Comparison of ENCODE assay signal across 34 cellular contexts in the genomic region with DNA sequence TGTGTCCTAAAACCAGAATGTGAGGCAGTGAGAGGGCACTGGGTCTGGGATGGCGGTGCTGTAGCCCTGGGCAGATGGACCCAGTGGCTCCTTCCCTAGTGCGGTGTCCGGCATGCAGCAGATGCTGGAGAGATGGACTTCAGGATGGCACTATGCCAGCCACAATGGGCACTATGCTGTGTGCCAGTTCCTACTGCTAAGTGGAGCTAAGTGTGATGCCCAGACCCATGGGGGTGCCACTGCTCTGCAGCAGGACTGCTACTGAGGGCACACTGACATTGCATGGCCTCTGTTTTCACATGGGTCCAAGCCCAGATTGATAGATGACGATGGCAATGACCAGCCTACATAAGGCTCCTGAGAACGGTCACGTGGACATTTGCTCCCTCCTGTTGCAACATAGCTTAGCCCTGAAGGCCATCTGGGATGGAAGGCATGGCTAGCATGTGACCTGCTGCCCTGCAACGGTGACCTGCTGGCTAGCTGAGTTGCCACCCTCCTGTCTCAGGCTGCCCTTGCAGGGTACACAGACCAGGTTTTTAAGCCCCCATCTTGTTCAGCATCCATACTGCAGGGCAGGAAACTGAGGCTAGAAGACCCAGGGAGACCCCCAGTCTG. TPM values are rescaled to one million over a fixed set of nuclear protein-coding genes. Genes with fewer than 3 reads are reported as not detected.
"Had no signal": no experiment of that assay in that cellular context is flagged by ENCODE, and none has a peak within 500 bp of the region (broad histone marks: within the 10 kb centered on the region; RNA-seq: fewer than 3 reads in every experiment).

No MANE protein-coding gene starts in this region.

- H3K27ac Mint-ChIP-seq: activated CD4-positive, alpha-beta memory T cell treated with anti-CD3 and anti-CD28 coated beads for 36 hours; activated CD4-positive, alpha-beta T cell treated with anti-CD3 and anti-CD28 coated beads, Interleukin-2, amount 10 ng/mL, durations not matched to agents 24 days and 14 days; activated naive CD4-positive, alpha-beta T cell treated with anti-CD3 and anti-CD28 coated beads, Interleukin-2, amount 50 U/mL, for 24 hours; activated naive CD8-positive, alpha-beta T cell treated with anti-CD3 and anti-CD28 coated beads, Interleukin-2, amount 50 U/mL, for 24 hours; activated T-cell treated with anti-CD3 and anti-CD28 coated beads, Interleukin-2, amount 50 U/mL, for 24 hours; immature natural killer cell; mesothelial cell of epicardium; naive B cell; stimulated activated naive B cell treated with anti-CD40 and anti-IgM and Interleukin-4, amounts not matched to agents 10 μg/mL and 1 μg/mL and 100 μg/mL, for 72 hours; T-helper 1 cell treated with Interleukin-12 subunit alpha and Interleukin-12 subunit beta and Interleukin-4 antibody, amounts not matched to agents 30 μg/mL and 1 μg/mL, for 36 hours had no signal

- H3K27me3 ChIP-seq: breast epithelium, left lung, sigmoid colon, stomach, thyroid gland had no signal

- ATAC-seq: activated naive CD8-positive, alpha-beta T cell treated with anti-CD3 and anti-CD28 coated beads, Interleukin-2, amount 50 U/mL, for 24 hours; left lung; stimulated activated naive B cell treated with anti-CD40 and anti-IgM and Interleukin-4, amounts not matched to agents 10 μg/mL and 1 μg/mL and 100 μg/mL, for 72 hours had no signal

- H3K4me1 Mint-ChIP-seq: activated CD4-positive, alpha-beta T cell treated with anti-CD3 and anti-CD28 coated beads, Interleukin-2, amount 10 ng/mL, durations not matched to agents 24 days and 14 days; activated naive CD4-positive, alpha-beta T cell treated with anti-CD3 and anti-CD28 coated beads, Interleukin-2, amount 50 U/mL, for 24 hours; activated naive CD8-positive, alpha-beta T cell treated with anti-CD3 and anti-CD28 coated beads, Interleukin-2, amount 50 U/mL, for 24 hours; immature natural killer cell; stimulated activated naive B cell treated with anti-CD40 and anti-IgM and Interleukin-4, amounts not matched to agents 10 μg/mL and 1 μg/mL and 100 μg/mL, for 72 hours had no signal

- H3K4me3 Mint-ChIP-seq: activated CD4-positive, alpha-beta memory T cell treated with anti-CD3 and anti-CD28 coated beads for 36 hours; activated CD4-positive, alpha-beta T cell treated with anti-CD3 and anti-CD28 coated beads, Interleukin-2, amount 10 ng/mL, durations not matched to agents 24 days and 14 days; activated naive CD4-positive, alpha-beta T cell treated with anti-CD3 and anti-CD28 coated beads, Interleukin-2, amount 50 U/mL, for 24 hours; activated naive CD8-positive, alpha-beta T cell treated with anti-CD3 and anti-CD28 coated beads, Interleukin-2, amount 50 U/mL, for 24 hours; activated T-cell treated with anti-CD3 and anti-CD28 coated beads, Interleukin-2, amount 50 U/mL, for 24 hours; immature natural killer cell; mesothelial cell of epicardium; naive B cell; stimulated activated naive B cell treated with anti-CD40 and anti-IgM and Interleukin-4, amounts not matched to agents 10 μg/mL and 1 μg/mL and 100 μg/mL, for 72 hours; T-helper 1 cell treated with Interleukin-12 subunit alpha and Interleukin-12 subunit beta and Interleukin-4 antibody, amounts not matched to agents 30 μg/mL and 1 μg/mL, for 36 hours had no signal

- H3K9me3 Mint-ChIP-seq: activated CD4-positive, alpha-beta memory T cell treated with anti-CD3 and anti-CD28 coated beads for 36 hours; activated CD4-positive, alpha-beta T cell treated with anti-CD3 and anti-CD28 coated beads, Interleukin-2, amount 10 ng/mL, durations not matched to agents 24 days and 14 days; activated naive CD4-positive, alpha-beta T cell treated with anti-CD3 and anti-CD28 coated beads, Interleukin-2, amount 50 U/mL, for 24 hours; activated naive CD8-positive, alpha-beta T cell treated with anti-CD3 and anti-CD28 coated beads, Interleukin-2, amount 50 U/mL, for 24 hours; activated T-cell treated with anti-CD3 and anti-CD28 coated beads, Interleukin-2, amount 50 U/mL, for 24 hours; immature natural killer cell; mesothelial cell of epicardium; naive B cell; stimulated activated naive B cell treated with anti-CD40 and anti-IgM and Interleukin-4, amounts not matched to agents 10 μg/mL and 1 μg/mL and 100 μg/mL, for 72 hours; T-helper 1 cell treated with Interleukin-12 subunit alpha and Interleukin-12 subunit beta and Interleukin-4 antibody, amounts not matched to agents 30 μg/mL and 1 μg/mL, for 36 hours had no signal

- H3K4me1 ChIP-seq: breast epithelium, left lung had no signal

- H3K27me3 Mint-ChIP-seq: activated CD4-positive, alpha-beta memory T cell treated with anti-CD3 and anti-CD28 coated beads for 36 hours; activated CD4-positive, alpha-beta T cell treated with anti-CD3 and anti-CD28 coated beads, Interleukin-2, amount 10 ng/mL, durations not matched to agents 24 days and 14 days; activated naive CD4-positive, alpha-beta T cell treated with anti-CD3 and anti-CD28 coated beads, Interleukin-2, amount 50 U/mL, for 24 hours; activated naive CD8-positive, alpha-beta T cell treated with anti-CD3 and anti-CD28 coated beads, Interleukin-2, amount 50 U/mL, for 24 hours; activated T-cell treated with anti-CD3 and anti-CD28 coated beads, Interleukin-2, amount 50 U/mL, for 24 hours; naive B cell; stimulated activated naive B cell treated with anti-CD40 and anti-IgM and Interleukin-4, amounts not matched to agents 10 μg/mL and 1 μg/mL and 100 μg/mL, for 72 hours had no signal

- H3K4me3 ChIP-seq: breast epithelium, left lung, sigmoid colon, stomach, thyroid gland had no signal

- H3K27ac ChIP-seq: breast epithelium, left lung, sigmoid colon, stomach, thyroid gland, VCaP had no signal

- H3K36me3 Mint-ChIP-seq: activated CD4-positive, alpha-beta memory T cell treated with anti-CD3 and anti-CD28 coated beads for 36 hours; activated naive CD4-positive, alpha-beta T cell treated with anti-CD3 and anti-CD28 coated beads, Interleukin-2, amount 50 U/mL, for 24 hours; immature natural killer cell; mesothelial cell of epicardium; naive B cell; stimulated activated naive B cell treated with anti-CD40 and anti-IgM and Interleukin-4, amounts not matched to agents 10 μg/mL and 1 μg/mL and 100 μg/mL, for 72 hours had no signal

- H3K36me3 ChIP-seq: breast epithelium, left lung, sigmoid colon, stomach, thyroid gland had no signal

- DNase-seq: activated CD4-positive, alpha-beta memory T cell treated with anti-CD3 and anti-CD28 coated beads for 36 hours; activated CD4-positive, alpha-beta T cell treated with anti-CD3 and anti-CD28 coated beads, Interleukin-2, amount 10 ng/mL, durations not matched to agents 24 days and 14 days; activated CD4-positive, CD25-positive, alpha-beta regulatory T cell treated with anti-CD3 and anti-CD28 coated beads, Interleukin-2, amount 50 U/mL, for 72 hours; activated CD8-positive, alpha-beta memory T cell treated with anti-CD3 and anti-CD28 coated beads, Interleukin-2, amount 50 U/mL, for 48 hours; activated naive CD8-positive, alpha-beta T cell treated with anti-CD3 and anti-CD28 coated beads, Interleukin-2, amount 50 U/mL, for 24 hours; activated T-cell treated with anti-CD3 and anti-CD28 coated beads, Interleukin-2, amount 50 U/mL, for 24 hours; central memory CD4-positive, alpha-beta T cell; hippocampal formation; immature natural killer cell; left lung; naive B cell; nucleus accumbens; sigmoid colon; small intestine; stimulated activated CD4-positive, alpha-beta T cell treated with anti-CD3 and anti-CD28 coated beads, Interleukin-1b, Interleukin-23, amount 100 ng/mL, for 48 hours; stimulated activated naive B cell treated with anti-CD40 and anti-IgM and Interleukin-4, amounts not matched to agents 10 μg/mL and 1 μg/mL and 100 μg/mL, for 72 hours; stomach; SW 1271; T-helper 9 cell; thyroid gland had no signal

- H3K9me3 ChIP-seq: breast epithelium, left lung, sigmoid colon, stomach, thyroid gland had no signal

- FAIRE-seq: endothelial cell of umbilical vein, small intestine, TTC549 had no signal

RNA-seq across cellular contexts. Expression of a gene that starts 31.3 kb away (rescaled TPM):
- total RNA-seq: activated CD4-positive, alpha-beta memory T cell treated with anti-CD3 and anti-CD28 coated beads for 36 hours; activated CD4-positive, alpha-beta T cell treated with anti-CD3 and anti-CD28 coated beads, Interleukin-2, amount 10 ng/mL, durations not matched to agents 24 days and 14 days; breast epithelium; endothelial cell of umbilical vein; fibroblast of lung; fibroblast of villous mesenchyme; kidney epithelial cell; left lung; lung microvascular endothelial cell; mesothelial cell of epicardium; sigmoid colon; ureter had no signal
- polyA plus RNA-seq: endothelial cell of umbilical vein, esophagus, fibroblast of lung, immature natural killer cell, neural cell, sigmoid colon had no signal

RNA-seq across cellular contexts. Expression of a gene that starts 39.6 kb away (rescaled TPM):
- total RNA-seq: activated CD4-positive, alpha-beta memory T cell treated with anti-CD3 and anti-CD28 coated beads for 36 hours; activated CD4-positive, alpha-beta T cell treated with anti-CD3 and anti-CD28 coated beads, Interleukin-2, amount 10 ng/mL, durations not matched to agents 24 days and 14 days; endothelial cell of umbilical vein; fibroblast of lung; fibroblast of villous mesenchyme; kidney epithelial cell; lung microvascular endothelial cell; mesothelial cell of epicardium; ureter had no signal
- polyA plus RNA-seq: endothelial cell of umbilical vein, fibroblast of lung had no signal
